Comparison of ENCODE assay signal across 1 cellular context in genomic region chr6:157535354-157536217, GRCh38.
A peak's percentile ranks its signal among the peaks of the same experiment; 100 is the strongest.
TF ChIP-seq lines count a peak whose summit lies in the region.

No MANE protein-coding gene starts in this region.

TF ChIP-seq in HepG2, 621 proteins besides CTCF, POLR2A, EP300 and RAD21 (continued from another document):
- TF ChIP-seq HNF1A (IDR thresholded peaks at IDR 0.05; ENCODE audit: low read depth) (no peak), HNF1A (CRISPR knock-in tag; IDR thresholded peaks at IDR 0.05; ENCODE audit: borderline replicate concordance) (no peak), TFE3 (CRISPR knock-in tag; IDR thresholded peaks at IDR 0.05) (no peak), ZSCAN12 (CRISPR knock-in tag; IDR thresholded peaks at IDR 0.05) (no peak), THAP9 (CRISPR knock-in tag; IDR thresholded peaks at IDR 0.05; ENCODE audit: borderline replicate concordance) (no peak), SP140L (CRISPR knock-in tag; IDR thresholded peaks at IDR 0.05; ENCODE audit: borderline replicate concordance) (no peak), KIAA2018 (CRISPR knock-in tag; IDR thresholded peaks at IDR 0.05; ENCODE audit: borderline replicate concordance) (no peak), ARID2 (CRISPR knock-in tag; IDR thresholded peaks at IDR 0.05; ENCODE audit: borderline replicate concordance) (0 out of 2 replicates have a peak, but pooled peaks have one; percentile 34), PAF1 (CRISPR knock-in tag; IDR thresholded peaks at IDR 0.05) (no peak), CENPX (CRISPR knock-in tag; IDR thresholded peaks at IDR 0.05) (no peak), NCOR1 (IDR thresholded peaks at IDR 0.05; ENCODE audit: borderline replicate concordance, low read length) (peak; percentile 65; the same call in 1 of the 2 replicates), HNF4A (CRISPR knock-in tag; IDR thresholded peaks at IDR 0.05) (peak; percentile 20; the same call in 1 of the 2 replicates), HMG20B (CRISPR knock-in tag; conservative IDR thresholded peaks at IDR 0.05) (no peak), ZFX (CRISPR knock-in tag; IDR thresholded peaks at IDR 0.05; ENCODE audit: low read depth) (no peak; the same call in 1 of the 2 replicates), ZNF451 (CRISPR knock-in tag; IDR thresholded peaks at IDR 0.05) (no peak), ZNF124 (CRISPR knock-in tag; IDR thresholded peaks at IDR 0.05) (0 out of 2 replicates have a peak, but pooled peaks have one; percentile 24), TBX3 (IDR thresholded peaks at IDR 0.05; ENCODE audit: borderline replicate concordance) (peak; percentile 73; the same call in 1 of the 2 replicates), ZNF660 (CRISPR knock-in tag; IDR thresholded peaks at IDR 0.05; ENCODE audit: borderline replicate concordance, low read depth) (no peak), ZNF224 (CRISPR knock-in tag; IDR thresholded peaks at IDR 0.05) (no peak), ATF2 (CRISPR knock-in tag; IDR thresholded peaks at IDR 0.05) (no peak)
